In the genomic region with DNA sequence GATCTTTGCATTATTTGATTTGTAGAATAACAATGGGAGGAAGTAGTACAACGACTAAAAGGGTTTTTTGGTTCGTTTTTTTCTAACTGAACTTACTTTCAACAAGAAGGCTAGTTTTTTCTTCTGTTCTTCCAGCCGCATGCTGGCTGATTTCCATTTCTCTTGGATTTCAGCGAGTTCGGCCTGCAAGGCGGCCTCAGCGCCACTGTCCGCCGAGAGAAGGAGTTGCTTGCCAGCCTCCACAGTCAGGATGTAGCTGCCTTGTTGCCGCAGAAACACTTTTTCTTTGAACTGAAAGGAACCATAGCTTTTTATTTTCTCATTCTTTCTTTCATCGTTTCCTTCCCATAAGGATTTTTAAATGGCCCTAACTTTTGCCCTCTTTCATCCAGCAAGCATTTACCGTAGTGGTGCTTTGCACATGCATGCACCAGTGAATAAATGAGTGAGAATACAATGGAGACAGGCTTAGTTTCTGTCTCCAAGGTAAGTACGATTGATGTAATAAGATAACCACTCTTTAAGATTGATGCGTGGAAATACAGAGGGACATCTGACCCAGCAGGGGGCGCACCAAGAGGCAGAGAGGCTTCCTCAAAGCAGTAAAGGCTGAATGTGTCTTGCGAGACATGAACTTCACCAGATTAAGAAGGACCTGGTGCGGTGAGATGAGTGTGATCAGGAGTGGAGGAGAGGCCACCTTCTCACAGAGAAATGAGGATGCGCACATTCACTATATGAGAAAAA, we compare ENCODE assay signal across 1 cellular context.
TF ChIP-seq lines count a peak whose summit lies in the region.

No MANE protein-coding gene starts in this region.

TF ChIP-seq in H1, 55 proteins besides CTCF, POLR2A, EP300 and RAD21 (continued from another document):
- no peak for TF ChIP-seq GABPA (IDR thresholded peaks at IDR 0.05; ENCODE audit: borderline replicate concordance, insufficient read depth, low read length)
- TF ChIP-seq CBX5 (IDR thresholded peaks at IDR 0.05; ENCODE audit: low read depth, low read length), result no peak
- TF ChIP-seq NANOG (IDR thresholded peaks at IDR 0.05; ENCODE audit: insufficient read depth, low read depth, low read length, poor library complexity, severe bottlenecking), result no peak
- TF ChIP-seq NRF1 (IDR thresholded peaks at IDR 0.05; ENCODE audit: low read depth, low read length), result no peak
- TF ChIP-seq, protein P1, sequence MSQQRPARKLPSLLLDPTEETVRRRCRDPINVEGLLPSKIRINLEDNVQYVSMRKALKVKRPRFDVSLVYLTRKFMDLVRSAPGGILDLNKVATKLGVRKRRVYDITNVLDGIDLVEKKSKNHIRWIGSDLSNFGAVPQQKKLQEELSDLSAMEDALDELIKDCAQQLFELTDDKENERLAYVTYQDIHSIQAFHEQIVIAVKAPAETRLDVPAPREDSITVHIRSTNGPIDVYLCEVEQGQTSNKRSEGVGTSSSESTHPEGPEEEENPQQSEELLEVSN (IDR thresholded peaks at IDR 0.05), result no peak
- TF ChIP-seq SP1 (IDR thresholded peaks at IDR 0.05; ENCODE audit: low read depth, low read length), result no peak
- no peak for TF ChIP-seq PHF8 (conservative IDR thresholded peaks at IDR 0.05; ENCODE audit: low read depth, low read length)
- TF ChIP-seq YY1 (IDR thresholded peaks at IDR 0.05; ENCODE audit: low read depth, low read length), result no peak
- no peak for TF ChIP-seq CREB1 (IDR thresholded peaks at IDR 0.05)
- TF ChIP-seq SRF (IDR thresholded peaks at IDR 0.05; ENCODE audit: low read depth, low read length), result no peak
- TF ChIP-seq, protein P2, sequence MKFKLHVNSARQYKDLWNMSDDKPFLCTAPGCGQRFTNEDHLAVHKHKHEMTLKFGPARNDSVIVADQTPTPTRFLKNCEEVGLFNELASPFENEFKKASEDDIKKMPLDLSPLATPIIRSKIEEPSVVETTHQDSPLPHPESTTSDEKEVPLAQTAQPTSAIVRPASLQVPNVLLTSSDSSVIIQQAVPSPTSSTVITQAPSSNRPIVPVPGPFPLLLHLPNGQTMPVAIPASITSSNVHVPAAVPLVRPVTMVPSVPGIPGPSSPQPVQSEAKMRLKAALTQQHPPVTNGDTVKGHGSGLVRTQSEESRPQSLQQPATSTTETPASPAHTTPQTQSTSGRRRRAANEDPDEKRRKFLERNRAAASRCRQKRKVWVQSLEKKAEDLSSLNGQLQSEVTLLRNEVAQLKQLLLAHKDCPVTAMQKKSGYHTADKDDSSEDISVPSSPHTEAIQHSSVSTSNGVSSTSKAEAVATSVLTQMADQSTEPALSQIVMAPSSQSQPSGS (IDR thresholded peaks at IDR 0.05; ENCODE audit: low read length), result no peak
- no peak for TF ChIP-seq FOSL1 (IDR thresholded peaks at IDR 0.05; ENCODE audit: insufficient read depth, low read depth, low read length)
- TF ChIP-seq, protein P3, sequence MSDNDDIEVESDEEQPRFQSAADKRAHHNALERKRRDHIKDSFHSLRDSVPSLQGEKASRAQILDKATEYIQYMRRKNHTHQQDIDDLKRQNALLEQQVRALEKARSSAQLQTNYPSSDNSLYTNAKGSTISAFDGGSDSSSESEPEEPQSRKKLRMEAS (IDR thresholded peaks at IDR 0.05), result no peak
- no peak for TF ChIP-seq JUN (IDR thresholded peaks at IDR 0.05; ENCODE audit: low read depth, low read length)
- TF ChIP-seq SAP30 (IDR thresholded peaks at IDR 0.05; ENCODE audit: insufficient read depth, insufficient replicate concordance, low read length), result no peak
- no peak for TF ChIP-seq ZNF274 (IDR thresholded peaks at IDR 0.05; ENCODE audit: borderline replicate concordance, extremely low read depth, low read length)
- no peak for TF ChIP-seq SP4 (IDR thresholded peaks at IDR 0.05; ENCODE audit: low read length)
